1 cellular context compared by ENCODE assay signal in the genomic region with DNA sequence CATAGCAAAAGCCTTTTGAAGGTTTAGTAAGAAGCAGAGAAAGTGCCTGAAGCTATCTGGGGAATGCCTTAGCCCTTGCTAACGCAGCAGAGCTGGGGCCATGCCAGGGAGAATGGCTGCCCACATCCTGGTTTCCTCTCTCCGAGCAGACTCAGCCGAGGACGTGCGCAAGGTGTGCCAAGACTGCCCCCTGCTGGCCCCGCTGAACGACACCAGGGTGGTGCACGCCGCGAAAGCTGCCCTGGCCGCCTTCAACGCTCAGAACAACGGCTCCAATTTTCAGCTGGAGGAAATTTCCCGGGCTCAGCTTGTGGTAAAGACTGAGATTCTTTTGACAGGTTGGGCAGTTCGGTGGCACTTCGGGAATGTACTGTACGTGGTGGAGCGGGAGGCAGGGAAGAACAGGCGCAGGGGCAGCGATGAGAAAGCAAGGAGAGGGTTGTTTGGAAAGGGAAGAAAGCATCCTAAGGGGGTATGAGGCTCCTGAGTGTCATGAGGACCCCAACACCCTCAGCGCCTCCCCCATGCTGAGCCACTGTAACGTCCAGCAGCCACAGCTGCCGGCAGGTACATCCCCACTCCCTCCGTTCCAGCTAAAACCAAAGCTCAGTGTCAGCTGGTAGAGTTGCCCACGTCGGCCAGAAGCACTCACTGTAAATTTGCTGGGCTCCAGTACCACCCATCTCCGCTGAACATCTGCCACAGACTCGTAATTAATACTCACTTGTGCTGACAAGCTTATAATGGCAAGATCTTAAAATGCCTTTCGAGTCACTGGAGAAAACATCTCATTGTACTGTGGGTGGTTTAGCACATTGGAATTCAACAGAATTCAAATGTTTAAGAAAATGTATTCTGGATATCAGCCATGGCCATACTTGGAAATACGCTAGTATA.
TF ChIP-seq lines count a peak whose summit lies in the region.

No MANE protein-coding gene starts in this region.

TF ChIP-seq in HepG2, 621 proteins besides CTCF, POLR2A, EP300 and RAD21 (continued from another document and continues in another):
- no peak for TF ChIP-seq GABPA (IDR thresholded peaks at IDR 0.05; ENCODE audit: low read depth, low read length)
- no peak for TF ChIP-seq GABPA (CRISPR knock-in tag; IDR thresholded peaks at IDR 0.05; ENCODE audit: low read depth)
- peak; percentile 98 for TF ChIP-seq ZBTB38 (CRISPR knock-in tag; IDR thresholded peaks at IDR 0.05)
- no peak for TF ChIP-seq NKX3-1 (CRISPR knock-in tag; IDR thresholded peaks at IDR 0.05)
- no peak for TF ChIP-seq KDM1A (CRISPR knock-in tag; IDR thresholded peaks at IDR 0.05)
- no peak for TF ChIP-seq ZNF629 (CRISPR knock-in tag; conservative IDR thresholded peaks at IDR 0.05)
- TF ChIP-seq NR0B2 (CRISPR knock-in tag; IDR thresholded peaks at IDR 0.05), result no peak
- peak; percentile 37; the same call in 1 of the 2 replicates for TF ChIP-seq SNAPC4 (CRISPR knock-in tag; IDR thresholded peaks at IDR 0.05)
- peak; percentile 17; the same call in 1 of the 2 replicates for TF ChIP-seq AKAP8 (CRISPR knock-in tag; IDR thresholded peaks at IDR 0.05)
- no peak for TF ChIP-seq THAP8 (CRISPR knock-in tag; IDR thresholded peaks at IDR 0.05; ENCODE audit: borderline replicate concordance)
- TF ChIP-seq, protein P1, sequence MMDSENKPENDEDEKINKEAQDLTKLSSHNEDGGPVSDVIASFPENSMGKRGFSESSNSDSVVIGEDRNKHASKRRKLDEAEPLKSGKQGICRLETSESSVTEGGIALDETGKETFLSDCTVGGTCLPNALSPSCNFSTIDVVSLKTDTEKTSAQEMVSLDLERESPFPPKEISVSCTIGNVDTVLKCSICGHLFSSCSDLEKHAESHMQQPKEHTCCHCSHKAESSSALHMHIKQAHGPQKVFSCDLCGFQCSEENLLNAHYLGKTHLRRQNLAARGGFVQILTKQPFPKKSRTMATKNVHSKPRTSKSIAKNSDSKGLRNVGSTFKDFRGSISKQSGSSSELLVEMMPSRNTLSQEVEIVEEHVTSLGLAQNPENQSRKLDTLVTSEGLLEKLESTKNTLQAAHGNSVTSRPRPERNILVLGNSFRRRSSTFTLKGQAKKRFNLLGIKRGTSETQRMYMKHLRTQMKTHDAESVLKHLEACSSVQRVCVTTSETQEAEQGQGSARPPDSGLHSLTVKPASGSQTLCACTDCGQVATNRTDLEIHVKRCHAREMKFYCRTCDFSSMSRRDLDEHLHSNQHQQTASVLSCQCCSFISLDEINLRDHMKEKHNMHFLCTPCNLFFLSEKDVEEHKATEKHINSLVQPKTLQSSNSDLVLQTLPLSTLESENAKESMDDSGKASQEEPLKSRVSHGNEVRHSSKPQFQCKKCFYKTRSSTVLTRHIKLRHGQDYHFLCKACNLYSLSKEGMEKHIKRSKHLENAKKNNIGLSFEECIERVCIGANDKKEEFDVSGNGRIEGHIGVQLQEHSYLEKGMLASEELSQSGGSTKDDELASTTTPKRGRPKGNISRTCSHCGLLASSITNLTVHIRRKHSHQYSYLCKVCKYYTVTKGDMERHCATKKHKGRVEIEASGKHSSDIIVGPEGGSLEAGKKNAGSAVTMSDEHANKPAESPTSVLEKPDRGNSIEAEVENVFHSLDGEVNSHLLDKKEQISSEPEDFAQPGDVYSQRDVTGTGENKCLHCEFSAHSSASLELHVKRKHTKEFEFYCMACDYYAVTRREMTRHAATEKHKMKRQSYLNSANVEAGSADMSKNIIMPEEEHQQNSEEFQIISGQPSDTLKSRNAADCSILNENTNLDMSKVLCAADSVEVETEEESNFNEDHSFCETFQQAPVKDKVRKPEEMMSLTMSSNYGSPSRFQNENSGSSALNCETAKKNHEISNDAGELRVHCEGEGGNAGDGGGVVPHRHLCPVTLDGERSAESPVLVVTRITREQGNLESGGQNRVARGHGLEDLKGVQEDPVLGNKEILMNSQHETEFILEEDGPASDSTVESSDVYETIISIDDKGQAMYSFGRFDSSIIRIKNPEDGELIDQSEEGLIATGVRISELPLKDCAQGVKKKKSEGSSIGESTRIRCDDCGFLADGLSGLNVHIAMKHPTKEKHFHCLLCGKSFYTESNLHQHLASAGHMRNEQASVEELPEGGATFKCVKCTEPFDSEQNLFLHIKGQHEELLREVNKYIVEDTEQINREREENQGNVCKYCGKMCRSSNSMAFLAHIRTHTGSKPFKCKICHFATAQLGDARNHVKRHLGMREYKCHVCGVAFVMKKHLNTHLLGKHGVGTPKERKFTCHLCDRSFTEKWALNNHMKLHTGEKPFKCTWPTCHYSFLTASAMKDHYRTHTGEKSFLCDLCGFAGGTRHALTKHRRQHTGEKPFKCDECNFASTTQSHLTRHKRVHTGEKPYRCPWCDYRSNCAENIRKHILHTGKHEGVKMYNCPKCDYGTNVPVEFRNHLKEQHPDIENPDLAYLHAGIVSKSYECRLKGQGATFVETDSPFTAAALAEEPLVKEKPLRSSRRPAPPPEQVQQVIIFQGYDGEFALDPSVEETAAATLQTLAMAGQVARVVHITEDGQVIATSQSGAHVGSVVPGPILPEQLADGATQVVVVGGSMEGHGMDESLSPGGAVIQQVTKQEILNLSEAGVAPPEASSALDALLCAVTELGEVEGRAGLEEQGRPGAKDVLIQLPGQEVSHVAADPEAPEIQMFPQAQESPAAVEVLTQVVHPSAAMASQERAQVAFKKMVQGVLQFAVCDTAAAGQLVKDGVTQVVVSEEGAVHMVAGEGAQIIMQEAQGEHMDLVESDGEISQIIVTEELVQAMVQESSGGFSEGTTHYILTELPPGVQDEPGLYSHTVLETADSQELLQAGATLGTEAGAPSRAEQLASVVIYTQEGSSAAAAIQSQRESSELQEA (CRISPR knock-in tag; IDR thresholded peaks at IDR 0.05; ENCODE audit: not compliant biosample characterization), result no peak
- no peak for TF ChIP-seq PCBP1 (IDR thresholded peaks at IDR 0.05; ENCODE audit: borderline replicate concordance, low read depth, low read length)
- no peak for TF ChIP-seq KDM5A (IDR thresholded peaks at IDR 0.05; ENCODE audit: borderline replicate concordance, low read length)
- no peak for TF ChIP-seq ZNF337 (CRISPR knock-in tag; IDR thresholded peaks at IDR 0.05; ENCODE audit: borderline replicate concordance, low read depth)
- 0 out of 2 replicates have a peak, but pooled peaks have one; percentile 8 for TF ChIP-seq ZFP1 (CRISPR knock-in tag; IDR thresholded peaks at IDR 0.05)
- no peak for TF ChIP-seq HMG20B (CRISPR knock-in tag; conservative IDR thresholded peaks at IDR 0.05)
- TF ChIP-seq, protein P2, sequence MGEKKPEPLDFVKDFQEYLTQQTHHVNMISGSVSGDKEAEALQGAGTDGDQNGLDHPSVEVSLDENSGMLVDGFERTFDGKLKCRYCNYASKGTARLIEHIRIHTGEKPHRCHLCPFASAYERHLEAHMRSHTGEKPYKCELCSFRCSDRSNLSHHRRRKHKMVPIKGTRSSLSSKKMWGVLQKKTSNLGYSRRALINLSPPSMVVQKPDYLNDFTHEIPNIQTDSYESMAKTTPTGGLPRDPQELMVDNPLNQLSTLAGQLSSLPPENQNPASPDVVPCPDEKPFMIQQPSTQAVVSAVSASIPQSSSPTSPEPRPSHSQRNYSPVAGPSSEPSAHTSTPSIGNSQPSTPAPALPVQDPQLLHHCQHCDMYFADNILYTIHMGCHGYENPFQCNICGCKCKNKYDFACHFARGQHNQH (CRISPR knock-in tag; IDR thresholded peaks at IDR 0.05), result peak; percentile 24; the same call in 1 of the 2 replicates
- TF ChIP-seq ZNF557 (CRISPR knock-in tag; IDR thresholded peaks at IDR 0.05), result no peak
- TF ChIP-seq MTF2 (CRISPR knock-in tag; IDR thresholded peaks at IDR 0.05; ENCODE audit: borderline replicate concordance), result no peak
- no peak for TF ChIP-seq GFI1 (CRISPR knock-in tag; IDR thresholded peaks at IDR 0.05; ENCODE audit: borderline replicate concordance)
- TF ChIP-seq, protein P3, sequence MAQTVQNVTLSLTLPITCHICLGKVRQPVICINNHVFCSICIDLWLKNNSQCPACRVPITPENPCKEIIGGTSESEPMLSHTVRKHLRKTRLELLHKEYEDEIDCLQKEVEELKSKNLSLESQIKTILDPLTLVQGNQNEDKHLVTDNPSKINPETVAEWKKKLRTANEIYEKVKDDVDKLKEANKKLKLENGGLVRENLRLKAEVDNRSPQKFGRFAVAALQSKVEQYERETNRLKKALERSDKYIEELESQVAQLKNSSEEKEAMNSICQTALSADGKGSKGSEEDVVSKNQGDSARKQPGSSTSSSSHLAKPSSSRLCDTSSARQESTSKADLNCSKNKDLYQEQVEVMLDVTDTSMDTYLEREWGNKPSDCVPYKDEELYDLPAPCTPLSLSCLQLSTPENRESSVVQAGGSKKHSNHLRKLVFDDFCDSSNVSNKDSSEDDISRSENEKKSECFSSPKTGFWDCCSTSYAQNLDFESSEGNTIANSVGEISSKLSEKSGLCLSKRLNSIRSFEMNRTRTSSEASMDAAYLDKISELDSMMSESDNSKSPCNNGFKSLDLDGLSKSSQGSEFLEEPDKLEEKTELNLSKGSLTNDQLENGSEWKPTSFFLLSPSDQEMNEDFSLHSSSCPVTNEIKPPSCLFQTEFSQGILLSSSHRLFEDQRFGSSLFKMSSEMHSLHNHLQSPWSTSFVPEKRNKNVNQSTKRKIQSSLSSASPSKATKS (CRISPR knock-in tag; IDR thresholded peaks at IDR 0.05), result no peak
- no peak for TF ChIP-seq ZNF235 (CRISPR knock-in tag; IDR thresholded peaks at IDR 0.05; ENCODE audit: borderline replicate concordance)
- no peak for TF ChIP-seq ZC3H4 (CRISPR knock-in tag; IDR thresholded peaks at IDR 0.05; ENCODE audit: borderline replicate concordance)
- no peak for TF ChIP-seq ZFP90 (CRISPR knock-in tag; IDR thresholded peaks at IDR 0.05; ENCODE audit: borderline replicate concordance)
- no peak for TF ChIP-seq TEAD2 (CRISPR knock-in tag; IDR thresholded peaks at IDR 0.05)
- TF ChIP-seq ZNF12 (CRISPR knock-in tag; IDR thresholded peaks at IDR 0.05), result no peak
- no peak for TF ChIP-seq JUND (CRISPR knock-in tag; IDR thresholded peaks at IDR 0.05)
- no peak for TF ChIP-seq ZNF839 (CRISPR knock-in tag; IDR thresholded peaks at IDR 0.05; ENCODE audit: borderline replicate concordance)
- no peak for TF ChIP-seq ZNF382 (CRISPR knock-in tag; IDR thresholded peaks at IDR 0.05; ENCODE audit: borderline replicate concordance)
- TF ChIP-seq, protein P4, sequence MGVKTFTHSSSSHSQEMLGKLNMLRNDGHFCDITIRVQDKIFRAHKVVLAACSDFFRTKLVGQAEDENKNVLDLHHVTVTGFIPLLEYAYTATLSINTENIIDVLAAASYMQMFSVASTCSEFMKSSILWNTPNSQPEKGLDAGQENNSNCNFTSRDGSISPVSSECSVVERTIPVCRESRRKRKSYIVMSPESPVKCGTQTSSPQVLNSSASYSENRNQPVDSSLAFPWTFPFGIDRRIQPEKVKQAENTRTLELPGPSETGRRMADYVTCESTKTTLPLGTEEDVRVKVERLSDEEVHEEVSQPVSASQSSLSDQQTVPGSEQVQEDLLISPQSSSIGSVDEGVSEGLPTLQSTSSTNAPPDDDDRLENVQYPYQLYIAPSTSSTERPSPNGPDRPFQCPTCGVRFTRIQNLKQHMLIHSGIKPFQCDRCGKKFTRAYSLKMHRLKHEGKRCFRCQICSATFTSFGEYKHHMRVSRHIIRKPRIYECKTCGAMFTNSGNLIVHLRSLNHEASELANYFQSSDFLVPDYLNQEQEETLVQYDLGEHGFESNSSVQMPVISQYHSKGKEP (CRISPR knock-in tag; IDR thresholded peaks at IDR 0.05), result no peak
- peak; percentile 54; the same call in 1 of the 2 replicates for TF ChIP-seq ZNF724P (CRISPR knock-in tag; IDR thresholded peaks at IDR 0.05; ENCODE audit: borderline replicate concordance)
- no peak for TF ChIP-seq ATM (IDR thresholded peaks at IDR 0.05; ENCODE audit: borderline replicate concordance)
- no peak for TF ChIP-seq ZNF598 (CRISPR knock-in tag; IDR thresholded peaks at IDR 0.05; ENCODE audit: borderline replicate concordance)
- no peak for TF ChIP-seq TAF15 (IDR thresholded peaks at IDR 0.05; ENCODE audit: low read depth, low read length, poor library complexity, severe bottlenecking)
- TF ChIP-seq GPN1 (CRISPR knock-in tag; IDR thresholded peaks at IDR 0.05; ENCODE audit: borderline replicate concordance), result no peak
